12 cellular contexts compared by ENCODE assay signal in genomic region chr1:158008630-158009029, GRCh38. TPM values are rescaled to one million over a fixed set of nuclear protein-coding genes. Genes with fewer than 3 reads are reported as not detected.
DNase-seq lines count a peak whose midpoint lies in the region; ATAC-seq and TF ChIP-seq lines count a peak whose summit lies in the region.
"Had no signal": no experiment of that assay in that cellular context is flagged by ENCODE, and none has a peak within 500 bp of the region (broad histone marks: within the 10 kb centered on the region; RNA-seq: fewer than 3 reads in every experiment).

No MANE protein-coding gene starts in this region.

- H3K4me3 ChIP-seq in heart right ventricle (no peak overlapping the region), esophagus squamous epithelium (no peak overlapping the region), neural progenitor cell (no peak overlapping the region), urinary bladder (ENCODE audit: low read depth, low read length) (no peak overlapping the region)

- H3K36me3 ChIP-seq in heart right ventricle (no peaks in the 10 kb centered on the region), esophagus squamous epithelium (no peaks in the 10 kb centered on the region), neural progenitor cell (no peaks in the 10 kb centered on the region), urinary bladder (ENCODE audit: insufficient read depth) (no peaks in the 10 kb centered on the region)

- intact Hi-C loops in heart right ventricle (cut with DNase I), result no loop called here
- intact Hi-C loops in Right ventricle myocardium inferior (cut with DNase I), result no loop called here
- intact Hi-C loops in esophagus squamous epithelium (cut with DNase I), result no loop called here

- peaks cover 25% of the 10 kb centered on the region for H3F3A ChIP-seq in neural progenitor cell (ENCODE audit: low read depth)

- H3K27me3 ChIP-seq in heart right ventricle (no peaks in the 10 kb centered on the region), esophagus squamous epithelium (no peaks in the 10 kb centered on the region), neural progenitor cell (no peaks in the 10 kb centered on the region)

- peak overlapping the region; percentile 14 for H3K4me2 ChIP-seq in neural progenitor cell

- no peak for TF ChIP-seq CTCF in heart right ventricle (IDR thresholded peaks at IDR 0.05)
- TF ChIP-seq CTCF in esophagus squamous epithelium (IDR thresholded peaks at IDR 0.05), result no peak
- TF ChIP-seq CTCF in neural progenitor cell (IDR thresholded peaks at IDR 0.05), result no peak

- H3K4me1 Mint-ChIP-seq in neural progenitor cell, result peaks cover 97% of the 10 kb centered on the region
- H3K4me1 Mint-ChIP-seq: activated CD8-positive, alpha-beta memory T cell treated with anti-CD3 and anti-CD28 coated beads, Interleukin-2, amount 10 ng/mL, durations not matched to agents 7 days and 5 days had no signal

- ATAC-seq in heart right ventricle (no peak), Right ventricle myocardium inferior (no peak), HG03045 (IDR thresholded peaks at IDR 0.05; ENCODE audit: unreplicated experiment) (no peak)
- ATAC-seq: activated CD8-positive, alpha-beta memory T cell treated with anti-CD3 and anti-CD28 coated beads, Interleukin-2, amount 10 ng/mL, durations not matched to agents 7 days and 5 days had no signal

- H3K27ac ChIP-seq in heart right ventricle, result peak overlapping the region; percentile 43 to 91 (median 82)
- H3K27ac ChIP-seq in esophagus squamous epithelium, result peak overlapping the region; percentile 81 to 93 (median 88)
- H3K27ac ChIP-seq in neural progenitor cell, result no peak overlapping the region
- peak overlapping the region; percentile 78 for H3K27ac ChIP-seq in urinary bladder (ENCODE audit: low read depth)

- H3K9me3 Mint-ChIP-seq in neural progenitor cell, result no peaks in the 10 kb centered on the region

- H2AFZ ChIP-seq in neural progenitor cell (replicated peaks), result no peak overlapping the region

- H3K36me3 Mint-ChIP-seq in neural progenitor cell, result peaks cover 10% of the 10 kb centered on the region
- H3K36me3 Mint-ChIP-seq: activated CD8-positive, alpha-beta memory T cell treated with anti-CD3 and anti-CD28 coated beads, Interleukin-2, amount 10 ng/mL, durations not matched to agents 7 days and 5 days had no signal

- peaks cover 15% of the 10 kb centered on the region for H3K27me3 Mint-ChIP-seq in neural progenitor cell (ENCODE audit: insufficient read depth, low read depth)

- no peak for TF ChIP-seq POLR2A in esophagus squamous epithelium (IDR thresholded peaks at IDR 0.05)

- H3K9ac ChIP-seq in neural progenitor cell, result no peak overlapping the region

- peaks cover 100% of the 10 kb centered on the region for H3K79me2 ChIP-seq in neural progenitor cell (ENCODE audit: low read depth)

- H3K9me3 ChIP-seq in heart right ventricle (no peaks in the 10 kb centered on the region), esophagus squamous epithelium (no peaks in the 10 kb centered on the region), neural progenitor cell (ENCODE audit: low read depth) (no peaks in the 10 kb centered on the region)

- peak overlapping the region; percentile 97 for H3K27ac Mint-ChIP-seq in neural progenitor cell
- H3K27ac Mint-ChIP-seq: activated CD8-positive, alpha-beta memory T cell treated with anti-CD3 and anti-CD28 coated beads, Interleukin-2, amount 10 ng/mL, durations not matched to agents 7 days and 5 days had no signal

- H4K20me1 ChIP-seq in neural progenitor cell (ENCODE audit: low read depth), result peaks cover 80% of the 10 kb centered on the region

- 57 to 63% methylated on average over 6 of the region's 6 CpGs for WGBS in heart right ventricle, 2 donors
- 28 to 36% methylated on average over 5 to 6 of the region's 6 CpGs for WGBS in esophagus squamous epithelium, 2 donors
- WGBS in urinary bladder, result 51% methylated on average over 6 of the region's 6 CpGs

- H3K4me3 Mint-ChIP-seq in neural progenitor cell, result peak overlapping the region; percentile 54
- H3K4me3 Mint-ChIP-seq: activated CD8-positive, alpha-beta memory T cell treated with anti-CD3 and anti-CD28 coated beads, Interleukin-2, amount 10 ng/mL, durations not matched to agents 7 days and 5 days had no signal

- peaks cover 36 to 98% (median 80%) of the 10 kb centered on the region in 9 donors for H3K4me1 ChIP-seq in heart right ventricle
- peaks cover 35 to 98% (median 80%) of the 10 kb centered on the region in 3 donors for H3K4me1 ChIP-seq in esophagus squamous epithelium
- H3K4me1 ChIP-seq in neural progenitor cell, result peaks cover 94% of the 10 kb centered on the region
- H3K4me1 ChIP-seq in urinary bladder (ENCODE audit: insufficient read depth), result peaks cover 3% of the 10 kb centered on the region

- no peak for DNase-seq in heart right ventricle
- no peak for DNase-seq in Right ventricle myocardium inferior (ENCODE audit: missing footprints)
- no peak for DNase-seq in esophagus squamous epithelium (lab: John Stamatoyannopoulos, UW)
- DNase-seq in neural progenitor cell (ENCODE audit: low spot score), result no peak
- DNase-seq in iPS-NIHi7 (ENCODE audit: extremely low spot score), result no peak
- no peak for DNase-seq in DMS 273 treated with DMSO at 0.1 percent for 48 hours (lab: John Stamatoyannopoulos, UW)
- DNase-seq: activated CD8-positive, alpha-beta memory T cell treated with anti-CD3 and anti-CD28 coated beads, Interleukin-2, amount 10 ng/mL, durations not matched to agents 7 days and 5 days; DND-41; kidney glomerular epithelial cell; T-helper 9 cell had no signal

RNA-seq across cellular contexts. Expression of gene KIRREL1, which starts 15.2 kb away (rescaled TPM):
- total RNA-seq in heart right ventricle (10 to 100 TPM in 3 of 10 donors, 1 to 10 TPM in 7; 4.7 to 14.7 (median 7.5) TPM), Right ventricle myocardium inferior (11.3 TPM), esophagus squamous epithelium (10 to 100 TPM in 3 of 4 donors, 1 to 10 TPM in 1; 3.6 to 18.9 (median 15.2) TPM), neural progenitor cell (ENCODE audit: low replicate concordance) (39.5 and 70.7 TPM in 2 replicates), urinary bladder (48.6 TPM)
- polyA plus RNA-seq in heart right ventricle (1 to 10 TPM; 4.1 to 4.5 TPM), urinary bladder (37.1 TPM)
- total RNA-seq: activated CD8-positive, alpha-beta memory T cell treated with anti-CD3 and anti-CD28 coated beads, Interleukin-2, amount 10 ng/mL, durations not matched to agents 7 days and 5 days had no signal
